15 cellular contexts compared by ENCODE assay signal in genomic region chr5:16975950-16976624, GRCh38. TPM values are rescaled to one million over a fixed set of nuclear protein-coding genes. Genes with fewer than 3 reads are reported as not detected.
DNase-seq lines count a peak whose midpoint lies in the region; ATAC-seq, FAIRE-seq and TF ChIP-seq lines count a peak whose summit lies in the region.
"Had no signal": no experiment of that assay in that cellular context is flagged by ENCODE, and none has a peak within 500 bp of the region (broad histone marks: within the 10 kb centered on the region; RNA-seq: fewer than 3 reads in every experiment).

No MANE protein-coding gene starts in this region.

- TF ChIP-seq RAD21 in K562 (CRISPR knock-in tag; conservative IDR thresholded peaks at IDR 0.05 in 1 of 2, IDR thresholded peaks at IDR 0.05 in 1 of 2), result no peak

- TF ChIP-seq EP300 in K562 (IDR thresholded peaks at IDR 0.05; ENCODE audit: low read length), result no peak

- TF ChIP-seq POLR2A in K562 (conservative IDR thresholded peaks at IDR 0.05), result no peak

- no peak overlapping the region for H3K4me2 ChIP-seq in K562 (ENCODE audit: insufficient read depth, low read length)

- no TSS peak for BruUV-seq in K562 (replicated peaks; lab: Mats Ljungman, UMichigan)

- no peak overlapping the region for H3K27ac ChIP-seq in K562 (ENCODE audit: extremely low read depth, low read depth, low read length)
- H3K27ac ChIP-seq: gastroesophageal sphincter, SJSA1, skin epidermis had no signal

- WGBS in K562 (ENCODE audit: insufficient coverage, low coverage, missing lambda C conversion rate), result 0% methylated on average over 2 of the region's 2 CpGs

- in situ Hi-C loops in K562 (cut with MboI), result no loop called here

- H3K9me1 ChIP-seq in K562 (ENCODE audit: control insufficient read depth, insufficient read depth, low read length), result no peaks in the 10 kb centered on the region

- H3K4me3 ChIP-seq in K562, result no peak overlapping the region
- H3K4me3 ChIP-seq: gastroesophageal sphincter, HAP-1, SJSA1, skin epidermis had no signal

- H3K36me3 ChIP-seq in K562 (ENCODE audit: control insufficient read depth, insufficient read depth, low read length), result no peaks in the 10 kb centered on the region
- H3K36me3 ChIP-seq: gastroesophageal sphincter, HAP-1, SJSA1 had no signal

- no peaks in the 10 kb centered on the region for H3K79me2 ChIP-seq in K562 (ENCODE audit: control insufficient read depth, insufficient read depth, low read length)

- intact Hi-C loops in K562 (cut with micrococcal nuclease), result no loop called here
- intact Hi-C loops in posterior vena cava (cut with DNase I), result no loop called here

- no peaks in the 10 kb centered on the region for H3K9me3 ChIP-seq in K562 (replicated peaks; ENCODE audit: control insufficient read depth, insufficient read depth, low read depth, low read length)
- H3K9me3 ChIP-seq: gastroesophageal sphincter, HAP-1, SJSA1 had no signal

- no peak for FAIRE-seq in K562 (lab: Jason Lieb, UNC)

- POLR2A ChIA-PET in K562 (lab: Yijun Ruan, JAX), result no interaction called here

- no peak overlapping the region for H3K9ac ChIP-seq in K562 (ENCODE audit: insufficient read depth in 1 of 2, low read depth in 2 of 2, low read length in 2 of 2)

- H2AFZ ChIP-seq in K562 (ENCODE audit: low read depth, low read length), result no peak overlapping the region

- H3K27me3 ChIP-seq in K562 (ENCODE audit: control insufficient read depth in 2 of 2, insufficient read depth in 2 of 2, low read length in 2 of 2), result peaks cover 2 to 10% of the 10 kb centered on the region in 2 experiments; a peak in 3 of 5 replicates
- H3K27me3 ChIP-seq: gastroesophageal sphincter, SJSA1 had no signal

- DNase-seq in K562 (ENCODE audit: extremely low read depth in 1 of 4, low spot score in 3 of 4) (no peak), posterior vena cava (ENCODE audit: low spot score) (no peak), amniotic stem cell (lab: John Stamatoyannopoulos, UW) (no peak), CD1c-positive myeloid dendritic cell (ENCODE audit: extremely low spot score) (no peak)
- DNase-seq: activated CD8-positive, alpha-beta memory T cell treated with anti-CD3 and anti-CD28 coated beads, Interleukin-2, amount 50 U/mL, for 4 hours; DMS79 treated with DMSO at 0.1 percent for 48 hours; stimulated activated naive CD4-positive, alpha-beta T cell had no signal

- peak; percentile 88 for ATAC-seq in GM18909 (IDR thresholded peaks at IDR 0.05; ENCODE audit: poor library complexity, unreplicated experiment)
- peak; percentile 85 for ATAC-seq in HG02642 (IDR thresholded peaks at IDR 0.05; ENCODE audit: poor library complexity, unreplicated experiment)
- ATAC-seq in HG03521 (IDR thresholded peaks at IDR 0.05; ENCODE audit: unreplicated experiment), result peak; percentile 64
- no peak for ATAC-seq in K562
- no peak for ATAC-seq in HG03039 (IDR thresholded peaks at IDR 0.05; ENCODE audit: unreplicated experiment)
- ATAC-seq: gastroesophageal sphincter had no signal

- TF ChIP-seq CTCF in K562 (IDR thresholded peaks at IDR 0.05 in 2 of 3, conservative IDR thresholded peaks at IDR 0.05 in 1 of 3; ENCODE audit: insufficient read depth in 2 of 3, low read depth in 1 of 3, low read length in 3 of 3), result no peak

- H3K4me1 ChIP-seq in K562 (replicated peaks in 1 of 2; ENCODE audit: control insufficient read depth in 2 of 2, insufficient read depth in 2 of 2, low read length in 2 of 2), result no peaks in the 10 kb centered on the region
- H3K4me1 ChIP-seq: gastroesophageal sphincter, HAP-1 had no signal

- CTCF ChIA-PET in K562 (lab: Yijun Ruan, JAX; ENCODE audit: low intra/inter-chr PET ratio), result no interaction called here

- no peaks in the 10 kb centered on the region for H4K20me1 ChIP-seq in K562 (replicated peaks; ENCODE audit: control insufficient read depth, insufficient read depth, low read length)

TF ChIP-seq in K562, 482 proteins besides CTCF, POLR2A, EP300 and RAD21 (continues in another document):
- TF ChIP-seq NCOR1 (IDR thresholded peaks at IDR 0.05), result no peak
- no peak for TF ChIP-seq CCNT2 (IDR thresholded peaks at IDR 0.05; ENCODE audit: borderline replicate concordance, extremely low read depth, insufficient read length, low read depth, low read length)
- no peak for TF ChIP-seq TARDBP (IDR thresholded peaks at IDR 0.05)
- TF ChIP-seq ZNF347 (CRISPR knock-in tag; IDR thresholded peaks at IDR 0.05; ENCODE audit: low read depth), result no peak
- no peak for TF ChIP-seq KLF1 (tag; IDR thresholded peaks at IDR 0.05)
- no peak for TF ChIP-seq GATA2 (CRISPR knock-in tag; IDR thresholded peaks at IDR 0.05)
- TF ChIP-seq E2F4 (CRISPR knock-in tag; IDR thresholded peaks at IDR 0.05; ENCODE audit: low read depth), result no peak
- peak; percentile 32; the same call in 1 of the 2 replicates for TF ChIP-seq PKNOX1 (IDR thresholded peaks at IDR 0.05)
- no peak for TF ChIP-seq HEY1 (CRISPR knock-in tag; IDR thresholded peaks at IDR 0.05; ENCODE audit: borderline replicate concordance)
- TF ChIP-seq HMGXB4 (CRISPR knock-in tag; IDR thresholded peaks at IDR 0.05), result no peak
- TF ChIP-seq HIVEP1 (CRISPR knock-in tag; IDR thresholded peaks at IDR 0.05), result no peak
- TF ChIP-seq RFX5 (IDR thresholded peaks at IDR 0.05; ENCODE audit: low read depth, low read length), result no peak
- no peak for TF ChIP-seq RFX7 (CRISPR knock-in tag; IDR thresholded peaks at IDR 0.05)
- no peak for TF ChIP-seq MNT (conservative IDR thresholded peaks at IDR 0.05)

RNA-seq across cellular contexts. Expression of gene MYO10, which starts 40.0 kb away (rescaled TPM):
- not detected in 2 replicates for total RNA-seq in K562 (2011; cell fraction: chromatin; rRNA removed; ENCODE audit: low replicate concordance)
- total RNA-seq in K562 (2011; cell fraction: nucleolus; rRNA removed), result not detected in 2 replicates
- total RNA-seq in K562 (2011; cell fraction: nucleoplasm; rRNA removed), result not detected in 2 replicates
- not detected in 2 replicates for total RNA-seq in K562 (2014; rRNA removed)
- total RNA-seq in K562 (2014; rRNA removed; fragmentation: Illumina TruSeq; extraction: Trizol), result not detected in 2 replicates
- total RNA-seq in K562 (2015; rRNA removed; fragmentation: Illumina TruSeq; extraction: Trizol), result 0.04 TPM in 1 of 2 replicates, not detected in the other
- 0.24 and 0.34 TPM in 2 replicates for total RNA-seq in K562 (2021)
- polyA plus RNA-seq in K562 (2011; rRNA removed), result not detected in 2 replicates
- polyA plus RNA-seq in K562 (2011; cell fraction: cytosol; rRNA removed), result 0.01 TPM in 1 of 2 replicates, not detected in the other
- polyA plus RNA-seq in K562 (2011; cell fraction: nucleus; rRNA removed), result not detected in 2 replicates
- polyA plus RNA-seq in K562 (2012), result 0.01 and 0.21 TPM in 2 replicates
- polyA plus RNA-seq in K562 (2014; fragmentation: Illumina TruSeq; extraction: Trizol), result 0.03 TPM in 1 of 2 replicates, not detected in the other
- polyA plus RNA-seq in K562 (2014; fragmentation: Nextera tagmentation; extraction: Ambion mirVana), result not detected
- polyA plus RNA-seq in K562 (2014; rRNA removed), result 0.08 TPM in 1 of 2 replicates, not detected in the other
- polyA minus RNA-seq in K562 (2011; rRNA and poly(A)+ RNA removed), result 0.12 TPM in 1 of 2 replicates, not detected in the other
- not detected in 2 replicates for polyA minus RNA-seq in K562 (2011; cell fraction: cytosol; rRNA and poly(A)+ RNA removed)
- under 0.01 and 0.11 TPM in 2 replicates for polyA minus RNA-seq in K562 (2011; cell fraction: nucleus; rRNA and poly(A)+ RNA removed)
- total RNA-seq in posterior vena cava, result 10 to 100 TPM in 1 of 2 donors, 1 to 10 TPM in 1; 8.5 to 11.2 TPM

Comparison
In these comparisons a context has a peak if more than half of its experiments do, and no peak if none do; other contexts are left out.
1. ATAC-seq: peak in GM18909 (single experiment), HG02642 (single experiment) and HG03521 (single experiment); none in K562 (single experiment) and HG03039 (single experiment).
2. RNA of gene MYO10, which starts 40.0 kb away (total RNA-seq): 8.5 to 11.2 TPM in posterior vena cava; 0.04 to 0.34 TPM in K562; every median in the first group is over 4 times any median in the second.